In genomic region chr12:24574538-24574937, GRCh38 we compare ENCODE assay signal across 1 cellular context.
TF ChIP-seq lines count a peak whose summit lies in the region.

No MANE protein-coding gene starts in this region.

TF ChIP-seq in WTC11, 78 proteins besides CTCF, POLR2A, EP300 and RAD21 (continued from another document):
- no peak for TF ChIP-seq ARID4B (CRISPR knock-in tag; IDR thresholded peaks at IDR 0.05; ENCODE audit: borderline replicate concordance)
- no peak for TF ChIP-seq TEAD1 (CRISPR knock-in tag; IDR thresholded peaks at IDR 0.05)
- no peak for TF ChIP-seq ELF4 (CRISPR knock-in tag; IDR thresholded peaks at IDR 0.05; ENCODE audit: low read depth)
- TF ChIP-seq HMGA2 (CRISPR knock-in tag; IDR thresholded peaks at IDR 0.05), result no peak
- TF ChIP-seq ZNF317 (CRISPR knock-in tag; IDR thresholded peaks at IDR 0.05; ENCODE audit: borderline replicate concordance, low read depth), result no peak
- TF ChIP-seq AR (CRISPR knock-in tag; IDR thresholded peaks at IDR 0.05), result no peak
TF ChIP-seq in WTC11: peak in this region for 0.
